ENCODE assay signal across 8 cellular contexts in the genomic region with DNA sequence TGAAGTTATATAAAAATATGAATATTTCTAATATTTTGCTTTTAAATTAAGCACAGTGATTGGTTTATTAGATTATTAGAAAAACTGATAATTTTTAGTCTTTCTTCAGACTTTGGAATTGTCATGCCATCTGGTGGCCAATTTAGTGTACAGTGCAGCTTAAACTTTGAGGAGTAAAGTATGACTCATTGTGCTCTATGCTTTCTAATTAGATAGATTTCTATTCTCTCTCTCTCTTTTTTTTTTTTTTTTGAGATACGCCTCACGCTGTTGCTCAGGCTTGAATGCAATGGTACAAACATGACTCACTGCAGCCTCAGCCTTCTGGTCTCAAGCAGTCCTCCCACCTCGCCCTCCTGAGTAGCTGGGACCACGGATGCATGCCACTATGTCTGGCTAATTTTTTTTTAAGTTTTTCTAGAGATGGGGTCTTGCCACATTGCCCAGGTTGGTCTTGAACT.
DNase-seq lines count a peak whose midpoint lies in the region; ATAC-seq and TF ChIP-seq lines count a peak whose summit lies in the region.

No MANE protein-coding gene starts in this region.

- peak; percentile 62 for TF ChIP-seq CTCF in cardiac fibroblast (IDR thresholded peaks at IDR 0.05; ENCODE audit: low read depth, low read length)

- DNase-seq in ELR (ENCODE audit: low read depth) (peak; percentile 96), SW 1271 (lab: John Stamatoyannopoulos, UW) (peak; percentile 40 to 71), cardiac fibroblast (ENCODE audit: low read depth in 2 of 2) (peak; percentile 92 to 94), left kidney (ENCODE audit: low read depth, low spot score) (peak; percentile 43), NCI-H510A (lab: John Stamatoyannopoulos, UW) (no peak)
- peak; percentile 3 to 16 (median 8) for DNase-seq in stimulated activated CD4-positive, alpha-beta T cell treated with anti-CD3 and anti-CD28 coated beads, TNF-alpha, amount 100 ng/mL, for 48 hours (ENCODE audit: low read depth in 3 of 3)

- ATAC-seq in HG03432 (IDR thresholded peaks at IDR 0.05; ENCODE audit: unreplicated experiment) = peak; percentile 58
- ATAC-seq in GM21367 (IDR thresholded peaks at IDR 0.05; ENCODE audit: unreplicated experiment) = no peak

- no peak overlapping the region for H3K4me3 ChIP-seq in cardiac fibroblast (replicated peaks in 1 of 2; ENCODE audit: low read depth in 2 of 2, low read length in 2 of 2)
